ENCODE assay signal across 2 cellular contexts in genomic region chr5:60293518-60293917, GRCh38.
TF ChIP-seq lines count a peak whose summit lies in the region.

No MANE protein-coding gene starts in this region.

TF ChIP-seq in HepG2, 621 proteins besides CTCF, POLR2A, EP300 and RAD21 (continued from another document):
- TF ChIP-seq CSRNP1 (CRISPR knock-in tag; IDR thresholded peaks at IDR 0.05) (no peak), MAFF (IDR thresholded peaks at IDR 0.05; ENCODE audit: low read depth, low read length) (peak; percentile 54), PCBP2 (optimal IDR thresholded peaks at IDR 0.05; ENCODE audit: low read depth, low read length, poor library complexity, severe bottlenecking) (no peak), MATR3 (CRISPR knock-in tag; IDR thresholded peaks at IDR 0.05) (no peak), REL (CRISPR knock-in tag; conservative IDR thresholded peaks at IDR 0.05) (no peak), MAFK (conservative IDR thresholded peaks at IDR 0.05 in 1 of 2, IDR thresholded peaks at IDR 0.05 in 1 of 2; ENCODE audit: low read length in 2 of 2) (peak; percentile 46 to 74), ZFP90 (CRISPR knock-in tag; IDR thresholded peaks at IDR 0.05; ENCODE audit: borderline replicate concordance) (no peak), RARG (CRISPR knock-in tag; IDR thresholded peaks at IDR 0.05; ENCODE audit: low read depth) (no peak), ZNF839 (CRISPR knock-in tag; IDR thresholded peaks at IDR 0.05; ENCODE audit: borderline replicate concordance) (no peak)
TF ChIP-seq in HepG2: peak in this region for 2.

TF ChIP-seq in K562, 482 proteins besides CTCF, POLR2A, EP300 and RAD21 (continued from another document):
- no peak for TF ChIP-seq MNT (conservative IDR thresholded peaks at IDR 0.05)
- TF ChIP-seq PHB2 (IDR thresholded peaks at IDR 0.05; ENCODE audit: low read depth), result no peak
